ENCODE assay signal across 7 cellular contexts in genomic region chr1:49252917-49253316, GRCh38.
"Had no signal": no experiment of that assay in that cellular context is flagged by ENCODE, and none has a peak within 500 bp of the region (broad histone marks: within the 10 kb centered on the region; RNA-seq: fewer than 3 reads in every experiment).

No MANE protein-coding gene starts in this region.

- DNase-seq: IMR-90, KBM-7, KG1 had no signal

- H3K27ac ChIP-seq: HL-60, KMS-11 had no signal

- ATAC-seq: HepG2, K562 had no signal

- H3K4me3 ChIP-seq: K562 had no signal
